Comparison of ENCODE assay signal across 20 cellular contexts in genomic region chr19:37930416-37930815, GRCh38. TPM values are rescaled to one million over a fixed set of nuclear protein-coding genes. Genes with fewer than 3 reads are reported as not detected.
DNase-seq lines count a peak whose midpoint lies in the region; ATAC-seq, FAIRE-seq and TF ChIP-seq lines count a peak whose summit lies in the region.
"Had no signal": no experiment of that assay in that cellular context is flagged by ENCODE, and none has a peak within 500 bp of the region (broad histone marks: within the 10 kb centered on the region; RNA-seq: fewer than 3 reads in every experiment).

No MANE protein-coding gene starts in this region.

- TF ChIP-seq POLR2A in H54 (IDR thresholded peaks at IDR 0.05; ENCODE audit: low read depth, low read length) (no peak), Peyer's patch (IDR thresholded peaks at IDR 0.05) (no peak), thyroid gland (IDR thresholded peaks at IDR 0.05) (no peak)

- DNase-seq in H54 (ENCODE audit: insufficient read length, low spot score) (peak; percentile 35), Peyer's patch (peak in 1 of 3 donors; percentile 61), fibroblast of the aortic adventitia (ENCODE audit: low read depth) (peak; percentile 38), thyroid gland (peak; percentile 74 to 83), HuH-7.5 (ENCODE audit: low spot score) (no peak), NCI-H1105 treated with DMSO at 0.1 percent for 48 hours (lab: John Stamatoyannopoulos, UW) (no peak)
- DNase-seq: activated CD4-positive, alpha-beta T cell treated with anti-CD3 and anti-CD28 coated beads, Interleukin-2, amount 50 U/mL, for 1 hour; activated naive CD4-positive, alpha-beta T cell treated with anti-CD3 and anti-CD28 coated beads, Interleukin-2, amount 10 ng/mL, durations not matched to agents 7 days and 5 days; C1 segment of cervical spinal cord; head of caudate nucleus; NCI-H187; NCI-H510A; stimulated activated CD4-positive, alpha-beta T cell treated with anti-CD3 and anti-CD28 coated beads, Interleukin-4, amount 100 ng/mL, for 1 hour had no signal

- TF ChIP-seq CTCF in Peyer's patch (IDR thresholded peaks at IDR 0.05) (no peak), fibroblast of the aortic adventitia (IDR thresholded peaks at IDR 0.05; ENCODE audit: insufficient read depth, low read length) (no peak), thyroid gland (IDR thresholded peaks at IDR 0.05) (no peak)

- peaks cover 0 to 57% (median 11%) of the 10 kb centered on the region in 4 donors for H3K4me1 ChIP-seq in Peyer's patch
- H3K4me1 ChIP-seq in thyroid gland, result peaks cover 57 to 58% of the 10 kb centered on the region in 2 donors

- ATAC-seq in GM19395 (IDR thresholded peaks at IDR 0.05; ENCODE audit: unreplicated experiment), result no peak
- ATAC-seq: esophagus mucosa had no signal

- intact Hi-C loops in thyroid gland (cut with DNase I), result no loop called here

- no peak overlapping the region for H3K4me3 ChIP-seq in Peyer's patch
- H3K4me3 ChIP-seq in fibroblast of the aortic adventitia (ENCODE audit: low read depth, low read length), result no peak overlapping the region
- no peak overlapping the region for H3K4me3 ChIP-seq in thyroid gland (replicated peaks in 1 of 3)
- H3K4me3 ChIP-seq: thoracic aorta had no signal

- H3K36me3 ChIP-seq in Peyer's patch, result no peaks in the 10 kb centered on the region
- H3K36me3 ChIP-seq in thyroid gland, result no peaks in the 10 kb centered on the region
- H3K36me3 ChIP-seq: thoracic aorta had no signal

- FAIRE-seq in H54 (lab: Jason Lieb, UNC), result no peak

- WGBS in thyroid gland, 2 donors, result 72 to 84% methylated on average over 5 of the region's 5 CpGs

- H3K27ac ChIP-seq in Peyer's patch (peak overlapping the region in 3 of 4 donors; percentile 81 to 91 (median 86)), thyroid gland (peak overlapping the region; percentile 78 to 96 (median 87))
- H3K27ac ChIP-seq: thoracic aorta had no signal

- no peaks in the 10 kb centered on the region for H3K9me3 ChIP-seq in Peyer's patch
- no peaks in the 10 kb centered on the region for H3K9me3 ChIP-seq in thyroid gland

- H3K27me3 ChIP-seq in Peyer's patch (no peaks in the 10 kb centered on the region), thyroid gland (no peaks in the 10 kb centered on the region)

RNA-seq across cellular contexts. Expression of gene SIPA1L3, which starts 23.4 kb away (rescaled TPM):
- 100 to 1,000 TPM in 3 of 4 donors, 10 to 100 TPM in 1; 63.5 to 304 (median 264) TPM for total RNA-seq in Peyer's patch
- 12.3 and 28.9 TPM in 2 replicates for total RNA-seq in fibroblast of the aortic adventitia (ENCODE audit: low replicate concordance)
- total RNA-seq in thyroid gland, result 100 to 1,000 TPM in 3 of 4 donors, 10 to 100 TPM in 1; 39.4 to 130 (median 116) TPM

RNA-seq across cellular contexts. Expression of gene WDR87, which starts 24.0 kb away (rescaled TPM):
- total RNA-seq in Peyer's patch (not detected), fibroblast of the aortic adventitia (ENCODE audit: low replicate concordance) (not detected in 2 replicates), thyroid gland (under 1 TPM in 1 of 4 donors, not detected in 3; under 0.01 TPM)
- total RNA-seq: dermis microvascular lymphatic vessel endothelial cell, esophagus mucosa, kidney epithelial cell, LHCN-M2, mucosa of gallbladder, thoracic aorta had no signal

Comparison
In these comparisons a context has a peak if more than half of its experiments do, and no peak if none do; other contexts are left out.
1. DNase-seq: peak in H54 (single experiment), fibroblast of the aortic adventitia (single experiment) and thyroid gland (2 of 2); none in HuH-7.5 (single experiment) and NCI-H1105 treated with DMSO at 0.1 percent for 48 hours (single experiment).